ENCODE assay signal across 21 cellular contexts in genomic region chr11:91394718-91395414, GRCh38.
DNase-seq lines count a peak whose midpoint lies in the region; ATAC-seq and FAIRE-seq lines count a peak whose summit lies in the region.
"Had no signal": no experiment of that assay in that cellular context is flagged by ENCODE, and none has a peak within 500 bp of the region (broad histone marks: within the 10 kb centered on the region; RNA-seq: fewer than 3 reads in every experiment).

No MANE protein-coding gene starts in this region.

- ATAC-seq in GM19351 (IDR thresholded peaks at IDR 0.05; ENCODE audit: unreplicated experiment) = no peak
- ATAC-seq: naive thymus-derived CD4-positive, alpha-beta T cell had no signal

- no peak for FAIRE-seq in RCC 7860 (lab: Jason Lieb, UNC)
- FAIRE-seq: D721Med, endothelial cell of umbilical vein, GM12878, GM19239, kidney had no signal

- DNase-seq in COLO668 (lab: John Stamatoyannopoulos, UW; ENCODE audit: unreplicated experiment) (peak; percentile 11), HT-29 (ENCODE audit: low spot score) (peak; percentile 62), RCC 7860 (ENCODE audit: low spot score) (peak; percentile 24), kidney tubule cell (ENCODE audit: low spot score) (peak; percentile 1), AG20443 (ENCODE audit: low spot score) (no peak), cerebellum (ENCODE audit: low spot score) (no peak)
- DNase-seq: activated CD4-positive, alpha-beta T cell treated with anti-CD3 and anti-CD28 coated beads for 1 hour; activated CD8-positive, alpha-beta memory T cell treated with anti-CD3 and anti-CD28 coated beads for 24 hours; H9; hippocampal formation; kidney; MG63; naive thymus-derived CD4-positive, alpha-beta T cell; NCI-H82; sigmoid colon; stimulated activated naive CD4-positive, alpha-beta T cell had no signal

Comparison
In these comparisons a context has a peak if more than half of its experiments do, and no peak if none do; other contexts are left out.
1. DNase-seq: peak in COLO668 (single experiment), HT-29 (single experiment), RCC 7860 (single experiment) and kidney tubule cell (single experiment); none in AG20443 (single experiment) and cerebellum (single experiment).